ENCODE assay signal across 19 cellular contexts in the genomic region with DNA sequence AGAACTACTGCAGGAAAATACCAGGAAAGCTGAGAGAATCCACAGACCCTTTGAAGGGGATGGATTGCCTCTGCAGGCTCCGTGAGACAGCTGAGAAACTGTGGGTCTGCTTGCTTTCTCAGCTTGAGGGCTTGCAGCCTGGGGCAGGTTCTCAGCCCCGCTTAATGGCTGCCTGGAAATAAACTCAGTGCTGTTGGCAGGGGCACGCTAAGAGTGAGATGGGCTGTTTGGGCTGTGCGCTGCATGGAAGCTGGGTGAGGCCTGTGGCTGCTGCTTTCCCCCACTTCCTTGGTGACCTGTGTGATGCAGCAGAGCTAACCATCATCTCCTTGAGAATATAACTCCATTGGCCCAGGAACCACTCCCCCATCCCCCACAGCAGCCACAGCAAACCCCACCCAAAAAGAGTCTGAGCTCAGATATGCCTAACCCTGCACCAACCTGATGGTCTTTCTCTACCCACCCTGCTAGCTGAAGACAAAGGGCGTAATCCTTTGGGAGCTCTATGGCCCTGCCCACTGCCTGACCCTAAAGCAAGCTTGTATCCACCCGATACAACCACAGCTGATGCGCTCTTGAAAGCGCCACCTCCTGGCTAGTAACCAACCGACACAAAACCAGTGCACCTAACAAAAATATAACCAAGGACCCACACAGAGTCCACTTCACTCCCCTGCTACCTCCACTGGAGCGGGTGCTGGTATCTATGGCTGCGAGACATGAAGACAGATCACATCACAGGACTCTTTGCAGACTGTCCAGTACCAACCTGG.
"Had no signal": no experiment of that assay in that cellular context is flagged by ENCODE, and none has a peak within 500 bp of the region (broad histone marks: within the 10 kb centered on the region; RNA-seq: fewer than 3 reads in every experiment).

No MANE protein-coding gene starts in this region.

- H3K4me3 ChIP-seq: colonic mucosa, gastrocnemius medialis, heart right ventricle, left ventricle myocardium inferior, prostate gland, right atrium auricular region, skin epidermis, tibial nerve had no signal

- H3K9me3 ChIP-seq: colonic mucosa, gastrocnemius medialis, prostate gland had no signal

- DNase-seq: activated CD8-positive, alpha-beta memory T cell treated with anti-CD3 and anti-CD28 coated beads for 24 hours; activated CD8-positive, alpha-beta memory T cell treated with anti-CD3 and anti-CD28 coated beads, Interleukin-2, amount 50 U/mL, for 48 hours; activated effector memory CD4-positive, alpha-beta T cell treated with anti-CD3 and anti-CD28 coated beads, Interleukin-2, amount 50 U/mL, for 16 hours; activated naive CD4-positive, alpha-beta T cell treated with anti-CD3 and anti-CD28 coated beads, Interleukin-2, amount 50 U/mL, for 16 hours; activated T-cell treated with anti-CD3 and anti-CD28 coated beads, Interleukin-2, amount 50 U/mL, for 48 hours; aorta; brain microvascular endothelial cell; colonic mucosa; gastrocnemius medialis; heart right ventricle; kidney glomerular epithelial cell; left ventricle myocardium inferior; stimulated activated naive CD8-positive, alpha-beta T cell treated with anti-CD3 and anti-CD28 coated beads, Interleukin-15, Interleukin-2, amounts not matched to agents 100 U/mL and 50 U/mL, for 24 hours had no signal

- H3K36me3 ChIP-seq: brain microvascular endothelial cell, colonic mucosa, gastrocnemius medialis, heart right ventricle, left ventricle myocardium inferior, prostate gland, right atrium auricular region, tibial nerve had no signal

- H3K4me1 ChIP-seq: colonic mucosa, gastrocnemius medialis, heart right ventricle, left ventricle myocardium inferior, prostate gland, right atrium auricular region, tibial nerve had no signal

- H3K27ac ChIP-seq: brain microvascular endothelial cell, colonic mucosa, gastrocnemius medialis, heart right ventricle, left ventricle myocardium inferior, prostate gland, right atrium auricular region, skin epidermis, tibial nerve had no signal

- ATAC-seq: activated CD4-positive, CD25-positive, alpha-beta regulatory T cell treated with anti-CD3 and anti-CD28 coated beads, Interleukin-2, amount 50 U/mL, for 24 hours; esophagus mucosa; gastrocnemius medialis; heart right ventricle; stimulated activated naive CD8-positive, alpha-beta T cell treated with anti-CD3 and anti-CD28 coated beads, Interleukin-15, Interleukin-2, amounts not matched to agents 100 U/mL and 50 U/mL, for 24 hours had no signal

- H3K27me3 ChIP-seq: brain microvascular endothelial cell, colonic mucosa, gastrocnemius medialis, heart right ventricle, right atrium auricular region, tibial nerve had no signal
